8 cellular contexts compared by ENCODE assay signal in genomic region chr5:178112545-178112944, GRCh38. TPM values are rescaled to one million over a fixed set of nuclear protein-coding genes. Genes with fewer than 3 reads are reported as not detected.
DNase-seq lines count a peak whose midpoint lies in the region; TF ChIP-seq lines count a peak whose summit lies in the region.

No MANE protein-coding gene starts in this region.

- intact Hi-C loops in activated CD4-positive, alpha-beta T cell treated with anti-CD3 and anti-CD28 coated beads, Interleukin-2, amount 10 ng/mL, durations not matched to agents 24 days and 14 days (cut with micrococcal nuclease), result loop anchor here (5.0 kb wide), 1 partner anchor 35 kb away; no protein-coding TSS in a partner anchor

- peak overlapping the region; percentile 89 for H3K27ac Mint-ChIP-seq in activated CD4-positive, alpha-beta T cell treated with anti-CD3 and anti-CD28 coated beads, Interleukin-2, amount 10 ng/mL, durations not matched to agents 24 days and 14 days
- H3K27ac Mint-ChIP-seq in progenitor cell of endocrine pancreas, result no peak overlapping the region

- H3K36me3 Mint-ChIP-seq in activated CD4-positive, alpha-beta T cell treated with anti-CD3 and anti-CD28 coated beads, Interleukin-2, amount 10 ng/mL, durations not matched to agents 24 days and 14 days (ENCODE audit: low read depth), result peaks cover 2% of the 10 kb centered on the region
- H3K36me3 Mint-ChIP-seq in progenitor cell of endocrine pancreas (ENCODE audit: insufficient read depth), result no peaks in the 10 kb centered on the region

- DNase-seq in activated CD4-positive, alpha-beta T cell treated with anti-CD3 and anti-CD28 coated beads, Interleukin-2, amount 10 ng/mL, durations not matched to agents 24 days and 14 days, result no peak
- no peak for DNase-seq in activated CD4-positive, alpha-beta T cell treated with anti-CD3 and anti-CD28 coated beads for 4 hours
- DNase-seq in SK-N-MC (ENCODE audit: low read depth, low spot score) (no peak), progenitor cell of endocrine pancreas (ENCODE audit: low spot score, unreplicated experiment) (no peak), medulla oblongata (ENCODE audit: extremely low spot score) (no peak), cerebellar nuclear complex (lab: John Stamatoyannopoulos, UW) (no peak)
- DNase-seq in stimulated activated CD4-positive, alpha-beta T cell treated with anti-CD3 and anti-CD28 coated beads, Interleukin-12 subunit alpha, Interleukin-12 subunit beta, amount 100 ng/mL, for 4 hours, result no peak

- H3K9me3 ChIP-seq in SK-N-MC (ENCODE audit: low read depth, low read length) (no peaks in the 10 kb centered on the region), endocrine pancreas (ENCODE audit: control insufficient read depth, low read length) (no peaks in the 10 kb centered on the region)

- H3K9ac ChIP-seq in SK-N-MC (ENCODE audit: insufficient read length), result no peak overlapping the region
- no peak overlapping the region for H3K9ac ChIP-seq in endocrine pancreas (ENCODE audit: control insufficient read depth, insufficient read depth, low read length)

- peaks cover 33% of the 10 kb centered on the region for H3K4me1 Mint-ChIP-seq in activated CD4-positive, alpha-beta T cell treated with anti-CD3 and anti-CD28 coated beads, Interleukin-2, amount 10 ng/mL, durations not matched to agents 24 days and 14 days
- H3K4me1 Mint-ChIP-seq in progenitor cell of endocrine pancreas (ENCODE audit: low read depth), result peaks cover 14% of the 10 kb centered on the region

- H3K4me1 ChIP-seq in endocrine pancreas (ENCODE audit: control insufficient read depth, insufficient read depth, low read length), result no peaks in the 10 kb centered on the region

- peaks cover 34% of the 10 kb centered on the region for H3K27me3 Mint-ChIP-seq in activated CD4-positive, alpha-beta T cell treated with anti-CD3 and anti-CD28 coated beads, Interleukin-2, amount 10 ng/mL, durations not matched to agents 24 days and 14 days
- peaks cover 40% of the 10 kb centered on the region for H3K27me3 Mint-ChIP-seq in progenitor cell of endocrine pancreas

- TF ChIP-seq CTCF in progenitor cell of endocrine pancreas (IDR thresholded peaks at IDR 0.05; ENCODE audit: unreplicated experiment), result no peak

- peaks cover 6% of the 10 kb centered on the region for H3K27me3 ChIP-seq in endocrine pancreas (ENCODE audit: control insufficient read depth, insufficient read depth, low read length)

- no peak overlapping the region for H3K27ac ChIP-seq in SK-N-MC

- peak overlapping the region; percentile 83 for H3K4me3 ChIP-seq in SK-N-MC
- peak overlapping the region; percentile 47 for H3K4me3 ChIP-seq in endocrine pancreas (ENCODE audit: control insufficient read depth, insufficient read depth, low read length)

- H3K9me3 Mint-ChIP-seq in activated CD4-positive, alpha-beta T cell treated with anti-CD3 and anti-CD28 coated beads, Interleukin-2, amount 10 ng/mL, durations not matched to agents 24 days and 14 days, result peaks cover 3% of the 10 kb centered on the region
- H3K9me3 Mint-ChIP-seq in progenitor cell of endocrine pancreas (ENCODE audit: low read depth), result no peaks in the 10 kb centered on the region

- peak overlapping the region; percentile 84 for H3K4me3 Mint-ChIP-seq in activated CD4-positive, alpha-beta T cell treated with anti-CD3 and anti-CD28 coated beads, Interleukin-2, amount 10 ng/mL, durations not matched to agents 24 days and 14 days
- H3K4me3 Mint-ChIP-seq in progenitor cell of endocrine pancreas (ENCODE audit: low read depth), result peak overlapping the region; percentile 80

- H3K36me3 ChIP-seq in SK-N-MC (ENCODE audit: insufficient read depth, low read length), result no peaks in the 10 kb centered on the region
- H3K36me3 ChIP-seq in endocrine pancreas (ENCODE audit: control insufficient read depth, insufficient read depth, low read length), result no peaks in the 10 kb centered on the region

RNA-seq across cellular contexts. Expression of gene N4BP3, which starts 0.8 kb away (rescaled TPM):
- total RNA-seq in activated CD4-positive, alpha-beta T cell treated with anti-CD3 and anti-CD28 coated beads, Interleukin-2, amount 10 ng/mL, durations not matched to agents 24 days and 14 days, result 3.2 and 3.3 TPM in 2 replicates
- 1.9 and 2.4 TPM in 2 replicates for total RNA-seq in progenitor cell of endocrine pancreas

RNA-seq across cellular contexts. Expression of gene RMND5B, which starts 18.3 kb away (rescaled TPM):
- total RNA-seq in activated CD4-positive, alpha-beta T cell treated with anti-CD3 and anti-CD28 coated beads, Interleukin-2, amount 10 ng/mL, durations not matched to agents 24 days and 14 days, result 29.3 and 29.5 TPM in 2 replicates
- total RNA-seq in progenitor cell of endocrine pancreas, result 44.9 and 48.5 TPM in 2 replicates

RNA-seq across cellular contexts. Expression of gene NHP2, which starts 41.1 kb away (rescaled TPM):
- total RNA-seq in activated CD4-positive, alpha-beta T cell treated with anti-CD3 and anti-CD28 coated beads, Interleukin-2, amount 10 ng/mL, durations not matched to agents 24 days and 14 days, result 267 and 273 TPM in 2 replicates
- total RNA-seq in progenitor cell of endocrine pancreas, result 114 and 119 TPM in 2 replicates
